Comparison of ENCODE assay signal across 20 cellular contexts in genomic region chr11:119482561-119483001, GRCh38. TPM values are rescaled to one million over a fixed set of nuclear protein-coding genes. Genes with fewer than 3 reads are reported as not detected.
DNase-seq lines count a peak whose midpoint lies in the region; ATAC-seq and TF ChIP-seq lines count a peak whose summit lies in the region.
"Had no signal": no experiment of that assay in that cellular context is flagged by ENCODE, and none has a peak within 500 bp of the region (broad histone marks: within the 10 kb centered on the region; RNA-seq: fewer than 3 reads in every experiment).

No MANE protein-coding gene starts in this region.

- intact Hi-C loops in vagina (cut with DNase I): loop anchor here (10.0 kb wide), 1 partner anchor 262 kb away; no protein-coding TSS in a partner anchor

- no peaks in the 10 kb centered on the region for H3K36me3 Mint-ChIP-seq in mesothelial cell of epicardium
- H3K36me3 Mint-ChIP-seq in T-cell: no peaks in the 10 kb centered on the region
- H3K36me3 Mint-ChIP-seq in progenitor cell of endocrine pancreas (ENCODE audit: insufficient read depth): no peaks in the 10 kb centered on the region
- H3K36me3 Mint-ChIP-seq: IgD-negative memory B cell had no signal

- H3K4me3 Mint-ChIP-seq in mesothelial cell of epicardium (no peak overlapping the region), T-cell (no peak overlapping the region), progenitor cell of endocrine pancreas (ENCODE audit: low read depth) (no peak overlapping the region)
- H3K4me3 Mint-ChIP-seq: HFFc6, IgD-negative memory B cell had no signal

- H3K27me3 Mint-ChIP-seq in mesothelial cell of epicardium (ENCODE audit: low read depth) (peaks cover 21% of the 10 kb centered on the region), T-cell (peaks cover 28 to 44% of the 10 kb centered on the region in 2 donors), progenitor cell of endocrine pancreas (peaks cover 52% of the 10 kb centered on the region)

- H3K27ac Mint-ChIP-seq in mesothelial cell of epicardium (no peak overlapping the region), T-cell (no peak overlapping the region), progenitor cell of endocrine pancreas (no peak overlapping the region)
- H3K27ac Mint-ChIP-seq: HFFc6, IgD-negative memory B cell had no signal

- no peaks in the 10 kb centered on the region for H3K36me3 ChIP-seq in vagina

- peaks cover 12% of the 10 kb centered on the region for H3K4me1 ChIP-seq in vagina

- no peak overlapping the region for H3K27ac ChIP-seq in vagina

- POLR2A ChIA-PET in T-cell (lab: Charles Lee): no interaction called here

- H3K4me3 ChIP-seq in vagina: no peak overlapping the region

- TF ChIP-seq POLR2A in vagina (IDR thresholded peaks at IDR 0.05): no peak

- H3K9me3 ChIP-seq in vagina: no peaks in the 10 kb centered on the region

- H3K27me3 ChIP-seq in vagina: no peaks in the 10 kb centered on the region

- peak; percentile 54 for DNase-seq in activated effector memory CD4-positive, alpha-beta T cell treated with anti-CD3 and anti-CD28 coated beads, Interleukin-2, amount 50 U/mL, for 16 hours
- DNase-seq in activated effector memory CD4-positive, alpha-beta T cell treated with Interleukin-2 at 50 U/mL for 16 hours: no peak
- DNase-seq in ecto neural progenitor cell (ENCODE audit: low spot score) (peak; percentile 39), mesothelial cell of epicardium (ENCODE audit: low spot score in 2 of 2, unreplicated experiment in 2 of 2) (peak; percentile 7 to 32), vagina (ENCODE audit: extremely low spot score in 2 of 2) (peak; percentile 74 to 78), T-cell (no peak), progenitor cell of endocrine pancreas (ENCODE audit: low spot score, unreplicated experiment) (no peak)
- DNase-seq: C1 segment of cervical spinal cord, GF-D8, GOT3, HFFc6, Kasumi-1, NCI-H1105, NCI-H1694, NCI-H2107, NCI-H2227 treated with DMSO at 0.1 percent for 48 hours, NCI-H524, Right ventricle myocardium superior had no signal

- CTCF ChIA-PET in T-cell (lab: Charles Lee): interaction anchor here in 1 of 2 donors (0.6 kb wide), 1 partner anchor 9 kb away, joined by 3 read pairs; no protein-coding TSS in a partner anchor

- no peaks in the 10 kb centered on the region for H3K9me3 Mint-ChIP-seq in mesothelial cell of epicardium
- no peaks in the 10 kb centered on the region for H3K9me3 Mint-ChIP-seq in T-cell
- no peaks in the 10 kb centered on the region for H3K9me3 Mint-ChIP-seq in progenitor cell of endocrine pancreas (ENCODE audit: low read depth)
- H3K9me3 Mint-ChIP-seq: HFFc6 had no signal

- H3K4me1 Mint-ChIP-seq in mesothelial cell of epicardium (no peaks in the 10 kb centered on the region), T-cell (peaks cover 0 to 5% (median 0%) of the 10 kb centered on the region in 3 donors), progenitor cell of endocrine pancreas (ENCODE audit: low read depth) (peaks cover 3% of the 10 kb centered on the region)

- TF ChIP-seq CTCF in mesothelial cell of epicardium (IDR thresholded peaks at IDR 0.05; ENCODE audit: unreplicated experiment): no peak
- TF ChIP-seq CTCF in vagina (IDR thresholded peaks at IDR 0.05): no peak
- no peak for TF ChIP-seq CTCF in progenitor cell of endocrine pancreas (IDR thresholded peaks at IDR 0.05; ENCODE audit: unreplicated experiment)

- ATAC-seq in T-cell (replicated peaks in 1 of 4): no peak

RNA-seq across cellular contexts. Expression of gene THY1, which starts 59.6 kb away (rescaled TPM):
- total RNA-seq in mesothelial cell of epicardium (121 to 127 TPM (median 121 TPM) in 3 replicates), vagina (48.9 TPM), T-cell (under 1 TPM in 4 of 5 donors, not detected in 1; 0.44 to 0.76 (median 0.48) TPM), progenitor cell of endocrine pancreas (0.44 and 0.62 TPM in 2 replicates)
- total RNA-seq: HT1080 had no signal

Comparison
In these comparisons a context has a peak if more than half of its experiments do, and no peak if none do; other contexts are left out.
1. DNase-seq: peak in activated effector memory CD4-positive, alpha-beta T cell treated with anti-CD3 and anti-CD28 coated beads, Interleukin-2, amount 50 U/mL, for 16 hours (single experiment), ecto neural progenitor cell (single experiment), mesothelial cell of epicardium (2 of 2) and vagina (2 of 2); none in activated effector memory CD4-positive, alpha-beta T cell treated with Interleukin-2 at 50 U/mL for 16 hours (single experiment), T-cell (0 of 34) and progenitor cell of endocrine pancreas (single experiment).
2. RNA of gene THY1, which starts 59.6 kb away (total RNA-seq): 121 to 127 TPM in mesothelial cell of epicardium and 48.9 TPM in vagina (single experiment); 0.44 to 0.62 TPM in progenitor cell of endocrine pancreas and 0.44 to 0.76 TPM in T-cell; every median in the first group is over 10 times any median in the second.